Comparison of ENCODE assay signal across 9 cellular contexts in the genomic region with DNA sequence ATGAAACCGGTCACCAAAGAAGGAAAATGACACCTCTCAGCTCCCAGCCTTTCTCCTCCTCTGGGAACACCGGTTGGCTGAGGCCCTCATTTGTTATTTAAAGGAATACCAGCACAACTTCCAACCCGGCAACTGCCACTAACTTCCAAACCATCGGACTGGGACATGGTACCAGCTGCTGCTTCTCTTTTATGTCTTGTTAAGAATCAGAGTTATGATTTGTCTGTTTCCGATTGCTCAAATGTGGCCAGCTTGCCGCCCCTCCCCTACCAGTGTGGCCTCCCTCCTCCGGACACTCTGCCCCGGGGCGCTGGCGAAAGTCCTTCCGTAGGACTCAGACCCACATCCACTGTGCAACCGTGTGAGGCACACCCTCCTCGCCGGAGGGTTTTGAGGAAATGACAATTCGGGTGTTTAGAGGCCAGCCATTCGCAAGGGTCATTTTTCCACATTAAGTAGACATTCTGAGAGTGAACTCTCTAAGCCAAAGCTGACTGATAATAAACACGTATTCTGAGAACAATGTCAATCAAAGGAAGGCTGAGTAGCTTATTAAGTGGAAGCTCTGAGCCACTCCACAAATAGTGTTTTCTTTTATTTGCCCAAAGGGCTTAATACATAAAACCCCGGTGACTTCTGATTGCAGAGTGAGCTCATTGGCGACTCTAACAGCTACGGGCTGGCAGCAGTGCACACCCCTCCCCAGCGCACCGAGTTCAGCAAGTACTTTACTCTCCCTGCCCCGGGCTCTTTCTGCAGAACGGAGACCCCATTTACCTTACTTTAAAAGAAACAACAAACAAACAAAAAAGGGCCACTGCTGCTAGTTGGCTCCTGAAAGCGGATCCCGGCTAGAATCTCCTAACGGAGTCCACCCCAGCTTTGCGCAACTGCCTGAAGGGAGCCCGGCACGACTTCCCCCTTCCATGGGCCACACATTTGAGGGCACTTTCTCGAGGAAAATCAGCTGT. TPM values are rescaled to one million over a fixed set of nuclear protein-coding genes. Genes with fewer than 3 reads are reported as not detected.
DNase-seq lines count a peak whose midpoint lies in the region; TF ChIP-seq lines count a peak whose summit lies in the region.
"Had no signal": no experiment of that assay in that cellular context is flagged by ENCODE, and none has a peak within 500 bp of the region (broad histone marks: within the 10 kb centered on the region; RNA-seq: fewer than 3 reads in every experiment).

No MANE protein-coding gene starts in this region.

- H3K27ac ChIP-seq in neuronal stem cell (replicated peaks; ENCODE audit: low read length), result no peak overlapping the region
- H3K27ac ChIP-seq in SJCRH30, result no peak overlapping the region

- H2BK15ac ChIP-seq in neuronal stem cell (ENCODE audit: low read length), result no peak overlapping the region

- H3K4me1 ChIP-seq in neuronal stem cell (ENCODE audit: control insufficient read depth in 2 of 2, insufficient read depth in 1 of 2, low read depth in 1 of 2, low read length in 2 of 2) (peaks cover 21 to 25% of the 10 kb centered on the region in 2 donors), SJCRH30 (no peaks in the 10 kb centered on the region)

- no peaks in the 10 kb centered on the region for H3K36me3 ChIP-seq in neuronal stem cell (replicated peaks in 1 of 2; ENCODE audit: control insufficient read depth in 2 of 2, insufficient read depth in 2 of 2, low read length in 2 of 2)
- no peaks in the 10 kb centered on the region for H3K36me3 ChIP-seq in SJCRH30

- no peak overlapping the region for H2BK12ac ChIP-seq in neuronal stem cell (ENCODE audit: low read length)

- H3K23ac ChIP-seq in neuronal stem cell (ENCODE audit: low read depth, low read length, poor library complexity), result no peak overlapping the region

- H3K9me3 ChIP-seq in neuronal stem cell (replicated peaks in 1 of 2; ENCODE audit: control insufficient read depth in 2 of 2, insufficient read depth in 1 of 2, low read depth in 1 of 2, low read length in 2 of 2) (peaks cover 0 to 3% of the 10 kb centered on the region in 2 donors), SJCRH30 (replicated peaks) (no peaks in the 10 kb centered on the region)

- no peak overlapping the region for H3K14ac ChIP-seq in neuronal stem cell (ENCODE audit: low read length)

- no peak for TF ChIP-seq CTCF in foreskin fibroblast (IDR thresholded peaks at IDR 0.05; ENCODE audit: low read depth, low read length)

- peak overlapping the region; percentile 53 for H2AFZ ChIP-seq in neuronal stem cell (ENCODE audit: low read length)

- no CpG with 5 or more reads among the region's 31 CpGs for WGBS in neuronal stem cell (ENCODE audit: extremely low coverage in 2 of 2, insufficient read length in 2 of 2, insufficient replicate concordance in 1 of 2), 2 donors

- H3K4me2 ChIP-seq in neuronal stem cell (ENCODE audit: insufficient read depth, low read length, poor library complexity, severe bottlenecking), result peak overlapping the region; percentile 85

- H3K4ac ChIP-seq in neuronal stem cell (ENCODE audit: low read length), result no peak overlapping the region

- no peak overlapping the region for H2BK120ac ChIP-seq in neuronal stem cell (ENCODE audit: low read depth, low read length)

- H3K9ac ChIP-seq in neuronal stem cell (ENCODE audit: low read depth, low read length, poor library complexity), result no peak overlapping the region

- no peak overlapping the region for H4K91ac ChIP-seq in neuronal stem cell (ENCODE audit: low read depth, low read length, poor library complexity)

- no peak overlapping the region for H2BK5ac ChIP-seq in neuronal stem cell (ENCODE audit: low read length)

- peak; percentile 67 for DNase-seq in ELF-1 (ENCODE audit: low read depth, low spot score)
- DNase-seq in NOMO-1 treated with dmso at 0.1 percent for 144 hours (lab: John Stamatoyannopoulos, UW; ENCODE audit: unreplicated experiment), result peak; percentile 42
- peak; percentile 47 to 75 for DNase-seq in foreskin fibroblast
- no peak for DNase-seq in neuronal stem cell (ENCODE audit: low spot score)
- DNase-seq in iPS-NIHi7 (ENCODE audit: extremely low spot score), result no peak
- no peak for DNase-seq in OCI-M2 (lab: John Stamatoyannopoulos, UW; ENCODE audit: unreplicated experiment)
- no peak for DNase-seq in stimulated activated CD4-positive, alpha-beta T cell treated with anti-CD3 and anti-CD28 coated beads, Interleukin-1b, Interleukin-23, amount 100 ng/mL, for 48 hours
- DNase-seq in SJCRH30, result no peak

- peaks cover 19 to 78% (median 50%) of the 10 kb centered on the region in 3 experiments for H3K27me3 ChIP-seq in neuronal stem cell (ENCODE audit: control insufficient read depth in 3 of 3, insufficient read depth in 3 of 3, low read depth in 1 of 3, low read length in 3 of 3)
- H3K27me3 ChIP-seq in SJCRH30, result peaks cover 17% of the 10 kb centered on the region; the same call in 1 of the 2 replicates

- H3K4me3 ChIP-seq in foreskin fibroblast (ENCODE audit: low read depth in 1 of 2, low read length in 2 of 2), result peak overlapping the region in 1 of 2 donors; percentile 10
- H3K4me3 ChIP-seq in neuronal stem cell (ENCODE audit: low read length in 2 of 2), result peak overlapping the region; percentile 26 to 67
- no peak overlapping the region for H3K4me3 ChIP-seq in SJCRH30

- no peaks in the 10 kb centered on the region for H3K79me1 ChIP-seq in neuronal stem cell (ENCODE audit: low read depth, low read length)

- H3K18ac ChIP-seq in neuronal stem cell (ENCODE audit: low read length), result peak overlapping the region; percentile 68

- no peak overlapping the region for H2AK5ac ChIP-seq in neuronal stem cell (ENCODE audit: low read depth, low read length)

- no peak overlapping the region for H4K8ac ChIP-seq in neuronal stem cell (ENCODE audit: low read depth, low read length)

RNA-seq across cellular contexts. Expression of gene RIPK4, which starts 5.4 kb away (rescaled TPM):
- 0.47 TPM for polyA plus RNA-seq in neuronal stem cell (2013, experiment 1 of 2)
- polyA plus RNA-seq in neuronal stem cell (2013, experiment 2 of 2), result 0.46 TPM
- not detected in 2 replicates for total RNA-seq in SJCRH30 (2014; rRNA removed; shearing (Covaris generic))
- total RNA-seq: T-helper 1 cell treated with Interleukin-12 subunit alpha and Interleukin-12 subunit beta and Interleukin-4 antibody, amounts not matched to agents 30 ng/mL and 1 ng/mL, for 36 hours had no signal

Comparison
In these comparisons a context has a peak if more than half of its experiments do, and no peak if none do; other contexts are left out.
1. DNase-seq: peak in ELF-1 (single experiment), NOMO-1 treated with dmso at 0.1 percent for 144 hours (single experiment) and foreskin fibroblast (2 of 2); none in neuronal stem cell (single experiment), iPS-NIHi7 (single experiment), OCI-M2 (single experiment), stimulated activated CD4-positive, alpha-beta T cell treated with anti-CD3 and anti-CD28 coated beads, Interleukin-1b, Interleukin-23, amount 100 ng/mL, for 48 hours (single experiment) and SJCRH30 (0 of 2).